ENCODE assay signal across 16 cellular contexts in genomic region chr3:24401090-24401810, GRCh38.
A peak's percentile ranks its signal among the peaks of the same experiment; 100 is the strongest.
DNase-seq lines count a peak whose midpoint lies in the region; ATAC-seq, FAIRE-seq and TF ChIP-seq lines count a peak whose summit lies in the region.
"Had no signal": no experiment of that assay in that cellular context is flagged by ENCODE, and none has a peak within 500 bp of the region (broad histone marks: within the 10 kb centered on the region; RNA-seq: fewer than 3 reads in every experiment).

No MANE protein-coding gene starts in this region.

- WGBS in liver: 55% methylated on average over 5 of the region's 5 CpGs
- 94% methylated on average over 5 of the region's 5 CpGs for WGBS in HepG2 (ENCODE audit: low lambda C conversion rate)

- H3K36me3 Mint-ChIP-seq in naive thymus-derived CD4-positive, alpha-beta T cell: no peaks in the 10 kb centered on the region
- H3K36me3 Mint-ChIP-seq in activated naive CD4-positive, alpha-beta T cell treated with anti-CD3 and anti-CD28 coated beads, Interleukin-2, amount 10 ng/mL, durations not matched to agents 7 days and 5 days: no peaks in the 10 kb centered on the region
- H3K36me3 Mint-ChIP-seq: activated CD4-positive, alpha-beta memory T cell treated with anti-CD3 and anti-CD28 coated beads for 36 hours; natural killer cell treated with Interleukin-12 subunit alpha and Interleukin-12 subunit beta and Interleukin-15 and Interleukin-18, amount 100 ng/mL, for 72 hours had no signal

- H3K79me2 ChIP-seq in HepG2 (ENCODE audit: insufficient read depth, low read length): peaks cover 2% of the 10 kb centered on the region

- H3K4me3 ChIP-seq in liver (ENCODE audit: low read depth in 1 of 3, low read length in 3 of 3) (no peak overlapping the region), HepG2 (replicated peaks in 1 of 3; ENCODE audit: insufficient read depth in 1 of 3, low read depth in 2 of 3, low read length in 3 of 3) (no peak overlapping the region), colonic mucosa (no peak overlapping the region), left lung (no peak overlapping the region)
- H3K4me3 ChIP-seq in naive thymus-derived CD4-positive, alpha-beta T cell (ENCODE audit: low read length): no peak overlapping the region
- H3K4me3 ChIP-seq: SJSA1 had no signal

- H3K4me3 Mint-ChIP-seq in naive thymus-derived CD4-positive, alpha-beta T cell: no peak overlapping the region
- no peak overlapping the region for H3K4me3 Mint-ChIP-seq in activated naive CD4-positive, alpha-beta T cell treated with anti-CD3 and anti-CD28 coated beads, Interleukin-2, amount 10 ng/mL, durations not matched to agents 7 days and 5 days
- H3K4me3 Mint-ChIP-seq: activated CD4-positive, alpha-beta memory T cell treated with anti-CD3 and anti-CD28 coated beads for 36 hours; activated T-helper 17 cell treated with anti-CD3 and anti-CD28 coated beads, Interleukin-2, amount 50 U/mL, for 72 hours; natural killer cell treated with Interleukin-12 subunit alpha and Interleukin-12 subunit beta and Interleukin-15 and Interleukin-18, amount 100 ng/mL, for 72 hours had no signal

- TF ChIP-seq EP300 in HepG2 (IDR thresholded peaks at IDR 0.05; ENCODE audit: low read depth in 2 of 2, low read length in 2 of 2) (no peak), HepG2 (CRISPR knock-in tag; IDR thresholded peaks at IDR 0.05; ENCODE audit: borderline replicate concordance) (no peak)

- no peak for FAIRE-seq in HepG2 (lab: Jason Lieb, UNC)
- FAIRE-seq: astrocyte, G401.6, GM18507 had no signal

- intact Hi-C loops in HepG2 (cut with micrococcal nuclease; ENCODE audit: unreplicated experiment) (no loop called here), colonic mucosa (cut with DNase I) (no loop called here), left lung (cut with DNase I) (no loop called here)
- intact Hi-C loops in naive thymus-derived CD4-positive, alpha-beta T cell (cut with micrococcal nuclease): no loop called here

- POLR2A ChIA-PET in HepG2 (lab: Yijun Ruan, JAX): no interaction called here
- POLR2A ChIA-PET in naive thymus-derived CD4-positive, alpha-beta T cell (lab: Charles Lee): no interaction called here

- CTCF ChIA-PET in HepG2 (lab: Yijun Ruan, JAX; ENCODE audit: low intra/inter-chr PET ratio, low total read pairs): no interaction called here
- CTCF ChIA-PET in naive thymus-derived CD4-positive, alpha-beta T cell (lab: Charles Lee): no interaction called here
- CTCF ChIA-PET in activated naive CD4-positive, alpha-beta T cell treated with anti-CD3 and anti-CD28 coated beads, Interleukin-2, amount 10 ng/mL, durations not matched to agents 7 days and 5 days (lab: Charles Lee): no interaction called here

- H3K36me3 ChIP-seq in liver (ENCODE audit: control insufficient read depth in 4 of 4, insufficient read depth in 3 of 4, low read depth in 1 of 4, low read length in 3 of 4) (no peaks in the 10 kb centered on the region), HepG2 (replicated peaks in 1 of 2; ENCODE audit: control insufficient read depth in 1 of 2, insufficient read depth in 2 of 2, low read length in 2 of 2) (no peaks in the 10 kb centered on the region; a peak in 1 of 5 replicates), colonic mucosa (no peaks in the 10 kb centered on the region), left lung (no peaks in the 10 kb centered on the region)
- H3K36me3 ChIP-seq in naive thymus-derived CD4-positive, alpha-beta T cell (ENCODE audit: control insufficient read depth in 2 of 3, insufficient read depth in 3 of 3, low read length in 3 of 3): no peaks in the 10 kb centered on the region
- H3K36me3 ChIP-seq: SJSA1 had no signal

- no peak overlapping the region for H3K4me2 ChIP-seq in HepG2 (ENCODE audit: low read depth, low read length)

- H3K27ac Mint-ChIP-seq in naive thymus-derived CD4-positive, alpha-beta T cell: no peak overlapping the region
- H3K27ac Mint-ChIP-seq in activated naive CD4-positive, alpha-beta T cell treated with anti-CD3 and anti-CD28 coated beads, Interleukin-2, amount 10 ng/mL, durations not matched to agents 7 days and 5 days: no peak overlapping the region
- H3K27ac Mint-ChIP-seq: activated CD4-positive, alpha-beta memory T cell treated with anti-CD3 and anti-CD28 coated beads for 36 hours; activated T-helper 17 cell treated with anti-CD3 and anti-CD28 coated beads, Interleukin-2, amount 50 U/mL, for 72 hours; natural killer cell treated with Interleukin-12 subunit alpha and Interleukin-12 subunit beta and Interleukin-15 and Interleukin-18, amount 100 ng/mL, for 72 hours had no signal

- H3K27ac ChIP-seq in liver (ENCODE audit: low read depth in 1 of 2, low read length in 2 of 2): peak overlapping the region in 1 of 2 donors; percentile 33
- H3K27ac ChIP-seq in HepG2 (ENCODE audit: extremely low read length, insufficient read depth, low read length): no peak overlapping the region
- H3K27ac ChIP-seq in colonic mucosa: peak overlapping the region; percentile 9
- no peak overlapping the region for H3K27ac ChIP-seq in left lung
- H3K27ac ChIP-seq in naive thymus-derived CD4-positive, alpha-beta T cell (ENCODE audit: low read depth, low read length): no peak overlapping the region
- H3K27ac ChIP-seq: SJSA1 had no signal

- no peaks in the 10 kb centered on the region for H3K9me3 ChIP-seq in liver (ENCODE audit: control insufficient read depth in 4 of 4, low read length in 3 of 4)
- peaks cover 4% of the 10 kb centered on the region for H3K9me3 ChIP-seq in HepG2 (ENCODE audit: low read length)
- no peaks in the 10 kb centered on the region for H3K9me3 ChIP-seq in colonic mucosa
- H3K9me3 ChIP-seq in left lung: no peaks in the 10 kb centered on the region
- no peaks in the 10 kb centered on the region for H3K9me3 ChIP-seq in naive thymus-derived CD4-positive, alpha-beta T cell (ENCODE audit: control insufficient read depth in 2 of 3, low read length in 3 of 3)
- H3K9me3 ChIP-seq: SJSA1 had no signal

- DNase-seq in HepG2 (ENCODE audit: low spot score) (no peak), colonic mucosa (no peak), left lung (no peak), ecto neural progenitor cell (ENCODE audit: low spot score) (no peak)
- no peak for DNase-seq in naive thymus-derived CD4-positive, alpha-beta T cell
- no peak for DNase-seq in activated naive CD4-positive, alpha-beta T cell treated with anti-CD3 and anti-CD28 coated beads, Interleukin-2, amount 10 ng/mL, durations not matched to agents 7 days and 5 days
- DNase-seq: activated CD4-positive, alpha-beta memory T cell treated with anti-CD3 and anti-CD28 coated beads for 36 hours; NCI-H187 treated with DMSO at 0.1 percent for 48 hours had no signal

- H3K9ac ChIP-seq in liver (ENCODE audit: low read depth in 1 of 2, low read length in 2 of 2) (no peak overlapping the region), HepG2 (ENCODE audit: insufficient read depth, low read depth, low read length) (no peak overlapping the region), colonic mucosa (ENCODE audit: low read depth in 2 of 2, low read length in 2 of 2) (peak overlapping the region in 1 of 2 donors; percentile 61)

- H3K27me3 ChIP-seq in liver (ENCODE audit: control insufficient read depth in 4 of 4, insufficient read depth in 4 of 4, low read length in 3 of 4): no peaks in the 10 kb centered on the region
- H3K27me3 ChIP-seq in HepG2 (ENCODE audit: control insufficient read depth in 1 of 2, insufficient read depth in 2 of 2, low read length in 2 of 2): no peaks in the 10 kb centered on the region
- H3K27me3 ChIP-seq in colonic mucosa: no peaks in the 10 kb centered on the region
- no peaks in the 10 kb centered on the region for H3K27me3 ChIP-seq in left lung
- H3K27me3 ChIP-seq in naive thymus-derived CD4-positive, alpha-beta T cell (ENCODE audit: control insufficient read depth in 2 of 2, insufficient read depth in 2 of 2, low read length in 2 of 2): no peaks in the 10 kb centered on the region
- H3K27me3 ChIP-seq: SJSA1 had no signal

- H3K4me1 Mint-ChIP-seq in naive thymus-derived CD4-positive, alpha-beta T cell: peaks cover 0 to 1% (median 0%) of the 10 kb centered on the region in 7 donors
- H3K4me1 Mint-ChIP-seq in activated naive CD4-positive, alpha-beta T cell treated with anti-CD3 and anti-CD28 coated beads, Interleukin-2, amount 10 ng/mL, durations not matched to agents 7 days and 5 days: no peaks in the 10 kb centered on the region
- H3K4me1 Mint-ChIP-seq: activated T-helper 17 cell treated with anti-CD3 and anti-CD28 coated beads, Interleukin-2, amount 50 U/mL, for 72 hours had no signal

- TF ChIP-seq CTCF in liver (IDR thresholded peaks at IDR 0.05; ENCODE audit: low read depth, low read length, missing input control): no peak
- no peak for TF ChIP-seq CTCF in HepG2 (CRISPR knock-in tag; IDR thresholded peaks at IDR 0.05)
- TF ChIP-seq CTCF in colonic mucosa (IDR thresholded peaks at IDR 0.05): no peak
- no peak for TF ChIP-seq CTCF in left lung (IDR thresholded peaks at IDR 0.05)

- H2AFZ ChIP-seq in HepG2 (ENCODE audit: low read length): no peak overlapping the region

- H3K27me3 Mint-ChIP-seq in naive thymus-derived CD4-positive, alpha-beta T cell: no peaks in the 10 kb centered on the region
- H3K27me3 Mint-ChIP-seq in activated naive CD4-positive, alpha-beta T cell treated with anti-CD3 and anti-CD28 coated beads, Interleukin-2, amount 10 ng/mL, durations not matched to agents 7 days and 5 days: no peaks in the 10 kb centered on the region
- H3K27me3 Mint-ChIP-seq: activated CD4-positive, alpha-beta memory T cell treated with anti-CD3 and anti-CD28 coated beads for 36 hours; activated T-helper 17 cell treated with anti-CD3 and anti-CD28 coated beads, Interleukin-2, amount 50 U/mL, for 72 hours; natural killer cell treated with Interleukin-12 subunit alpha and Interleukin-12 subunit beta and Interleukin-15 and Interleukin-18, amount 100 ng/mL, for 72 hours had no signal

- in situ Hi-C loops in HepG2 (cut with HindIII; ENCODE audit: extremely low pct_ligation_motif_present, low pct_unique_long_range_greater_than_20kb): no loop called here

- peaks cover 0 to 6% (median 2%) of the 10 kb centered on the region in 11 donors for H3K9me3 Mint-ChIP-seq in naive thymus-derived CD4-positive, alpha-beta T cell
- no peaks in the 10 kb centered on the region for H3K9me3 Mint-ChIP-seq in activated naive CD4-positive, alpha-beta T cell treated with anti-CD3 and anti-CD28 coated beads, Interleukin-2, amount 10 ng/mL, durations not matched to agents 7 days and 5 days
- H3K9me3 Mint-ChIP-seq: activated T-helper 17 cell treated with anti-CD3 and anti-CD28 coated beads, Interleukin-2, amount 50 U/mL, for 72 hours had no signal

- ATAC-seq in HepG2: no peak
- ATAC-seq in left lung: peak; percentile 29
- no peak for ATAC-seq in naive thymus-derived CD4-positive, alpha-beta T cell
- no peak for ATAC-seq in GM19035 (IDR thresholded peaks at IDR 0.05; ENCODE audit: unreplicated experiment)
- ATAC-seq: activated T-helper 17 cell treated with anti-CD3 and anti-CD28 coated beads, Interleukin-2, amount 50 U/mL, for 72 hours; natural killer cell treated with Interleukin-12 subunit alpha and Interleukin-12 subunit beta and Interleukin-15 and Interleukin-18, amount 100 ng/mL, for 72 hours had no signal

- H3K4me1 ChIP-seq in liver (ENCODE audit: control insufficient read depth in 4 of 4, insufficient read depth in 4 of 4, low read length in 3 of 4): peaks cover 1 to 13% (median 10%) of the 10 kb centered on the region in 4 donors
- H3K4me1 ChIP-seq in HepG2 (ENCODE audit: insufficient read depth, low read length): peaks cover 14% of the 10 kb centered on the region
- peaks cover 16% of the 10 kb centered on the region for H3K4me1 ChIP-seq in colonic mucosa
- H3K4me1 ChIP-seq in left lung: no peaks in the 10 kb centered on the region
- no peaks in the 10 kb centered on the region for H3K4me1 ChIP-seq in naive thymus-derived CD4-positive, alpha-beta T cell (ENCODE audit: control insufficient read depth in 2 of 2, insufficient read depth in 2 of 2, low read length in 2 of 2)
- H3K4me1 ChIP-seq: SJSA1 had no signal

- TF ChIP-seq RAD21 in liver (IDR thresholded peaks at IDR 0.05): peak in 1 of 2 donors; percentile 19
- no peak for TF ChIP-seq RAD21 in HepG2 (CRISPR knock-in tag; IDR thresholded peaks at IDR 0.05)

- no peaks in the 10 kb centered on the region for H4K20me1 ChIP-seq in HepG2 (ENCODE audit: insufficient read depth, low read length)

- no peak for TF ChIP-seq POLR2A in HepG2 (IDR thresholded peaks at IDR 0.05; ENCODE audit: insufficient read depth in 1 of 2, low read depth in 2 of 2, low read length in 2 of 2)

- BruUV-seq in HepG2 (replicated peaks; lab: Mats Ljungman, UMichigan): no TSS peak
